Comparison of ENCODE assay signal across 24 cellular contexts in genomic region chr15:58398643-58399042, GRCh38. TPM values are rescaled to one million over a fixed set of nuclear protein-coding genes. Genes with fewer than 3 reads are reported as not detected.
"Had no signal": no experiment of that assay in that cellular context is flagged by ENCODE, and none has a peak within 500 bp of the region (broad histone marks: within the 10 kb centered on the region; RNA-seq: fewer than 3 reads in every experiment).

No MANE protein-coding gene starts in this region.

- H3K9me3 ChIP-seq: mucosa of descending colon, ovary, right atrium auricular region, sigmoid colon, stomach, thoracic aorta had no signal

- H3K4me1 ChIP-seq: right atrium auricular region, stomach had no signal

- H3K36me3 ChIP-seq: ovary, right atrium auricular region, sigmoid colon, stomach, thoracic aorta had no signal

- H3K27ac Mint-ChIP-seq: endodermal cell had no signal

- H3K4me3 ChIP-seq: coronary artery, hepatocyte, mucosa of descending colon, ovary, right atrium auricular region, sigmoid colon, skin epidermis, stomach, thoracic aorta had no signal

- H3K4me3 Mint-ChIP-seq: endodermal cell; naive thymus-derived CD8-positive, alpha-beta T cell had no signal

- ATAC-seq: foreskin keratinocyte; left lobe of liver; mucosa of descending colon; naive thymus-derived CD8-positive, alpha-beta T cell had no signal

- H3K27me3 Mint-ChIP-seq: naive thymus-derived CD8-positive, alpha-beta T cell; type B pancreatic cell had no signal

- H3K9me3 Mint-ChIP-seq: endodermal cell; naive thymus-derived CD8-positive, alpha-beta T cell; type B pancreatic cell had no signal

- H3K36me3 Mint-ChIP-seq: naive thymus-derived CD8-positive, alpha-beta T cell; type B pancreatic cell had no signal

- DNase-seq: effector CD4-positive, alpha-beta T cell; endodermal cell; erythroblast; foreskin keratinocyte; mammary epithelial cell; mucosa of descending colon; naive thymus-derived CD8-positive, alpha-beta T cell; nucleus accumbens; ovary; sigmoid colon; stimulated activated CD4-positive, alpha-beta T cell treated with anti-CD3 and anti-CD28 coated beads, Interleukin-12 subunit alpha, Interleukin-12 subunit beta, amount 100 ng/mL, for 4 hours; stimulated activated naive CD4-positive, alpha-beta T cell; stomach; substantia nigra had no signal

- H3K27ac ChIP-seq: coronary artery, foreskin keratinocyte, hepatocyte, ovary, right atrium auricular region, sigmoid colon, stomach, thoracic aorta had no signal

- H2AFZ ChIP-seq: hepatocyte had no signal

- H3K27me3 ChIP-seq: foreskin keratinocyte, hepatocyte, ovary, right atrium auricular region, sigmoid colon, stomach had no signal

- H3K4me2 ChIP-seq: hepatocyte had no signal

RNA-seq across cellular contexts. Expression of gene LIPC, which starts 33.1 kb away (rescaled TPM):
- total RNA-seq: endodermal cell, endothelial cell of umbilical vein, foreskin keratinocyte, mammary epithelial cell, mesenteric fat pad, thoracic aorta had no signal
- polyA plus RNA-seq: endothelial cell of umbilical vein, foreskin keratinocyte, mammary epithelial cell, neural cell had no signal
